In genomic region chr4:47668810-47669408, GRCh38 we compare ENCODE assay signal across 8 cellular contexts.
DNase-seq lines count a peak whose midpoint lies in the region; ATAC-seq and TF ChIP-seq lines count a peak whose summit lies in the region.

No MANE protein-coding gene starts in this region.

- in situ Hi-C loops in mammary epithelial cell (cut with MboI; ENCODE audit: low sequenced_read_pairs in 2 of 2): no loop called here

- H3K27me3 ChIP-seq in mammary epithelial cell (ENCODE audit: insufficient read depth, low read length) (peaks cover under 1% of the 10 kb centered on the region), aorta (ENCODE audit: control insufficient read depth in 1 of 2, insufficient read depth in 2 of 2, low read length in 1 of 2) (no peaks in the 10 kb centered on the region)

- no peaks in the 10 kb centered on the region for H3K4me1 ChIP-seq in mammary epithelial cell (ENCODE audit: insufficient read depth, low read length)
- no peaks in the 10 kb centered on the region for H3K4me1 ChIP-seq in aorta (ENCODE audit: control insufficient read depth in 1 of 2, insufficient read depth in 2 of 2, low read length in 2 of 2)

- intact Hi-C loops in CD14-positive monocyte (cut with micrococcal nuclease) (no loop called here), mammary epithelial cell (cut with micrococcal nuclease) (loop anchor here (1.0 kb wide), 2 partner anchors 167 to 264 kb away; no protein-coding TSS in a partner anchor), aorta (cut with DNase I) (no loop called here)

- H3K4me1 Mint-ChIP-seq in CD14-positive monocyte: peaks cover 2% of the 10 kb centered on the region

- no peaks in the 10 kb centered on the region for H4K20me1 ChIP-seq in mammary epithelial cell (ENCODE audit: insufficient read depth, low read length)

- no peaks in the 10 kb centered on the region for H3K9me3 ChIP-seq in mammary epithelial cell (replicated peaks; ENCODE audit: insufficient read depth, low read length)
- no peaks in the 10 kb centered on the region for H3K9me3 ChIP-seq in aorta (ENCODE audit: control insufficient read depth, low read length)

- H3K4me2 ChIP-seq in mammary epithelial cell (ENCODE audit: insufficient read depth, low read depth, low read length): no peak overlapping the region

- H3K9me3 Mint-ChIP-seq in CD14-positive monocyte: no peaks in the 10 kb centered on the region

- no peak overlapping the region for H2AFZ ChIP-seq in mammary epithelial cell (ENCODE audit: low read depth, low read length)

- CTCF ChIA-PET in mammary epithelial cell (lab: Charles Lee; ENCODE audit: low non-redundant PET): interaction anchor here (0.6 to 1.0 kb wide), 7 partner anchors 9 to 658 kb away, joined by 3 to 6 read pairs (median 4); no protein-coding TSS in a partner anchor

- dilution Hi-C loops in mammary epithelial cell (cut with HindIII; ENCODE audit: low sequenced_read_pairs): no loop called here

- peak; percentile 75 for ATAC-seq in GM18502 (IDR thresholded peaks at IDR 0.05; ENCODE audit: poor library complexity, unreplicated experiment)
- peak; percentile 78 for ATAC-seq in HG03095 (IDR thresholded peaks at IDR 0.05; ENCODE audit: unreplicated experiment)
- ATAC-seq in left lobe of liver: peak; percentile 90
- no peak for ATAC-seq in GM21447 (IDR thresholded peaks at IDR 0.05; ENCODE audit: unreplicated experiment)
- no peak for ATAC-seq in aorta (ENCODE audit: low FRiP score)

- H3K36me3 ChIP-seq in mammary epithelial cell (ENCODE audit: insufficient read depth, low read length) (no peaks in the 10 kb centered on the region), aorta (ENCODE audit: control insufficient read depth in 1 of 2, insufficient read depth in 2 of 2, low read length in 1 of 2) (no peaks in the 10 kb centered on the region)

- no peak overlapping the region for H3K9ac ChIP-seq in mammary epithelial cell (ENCODE audit: insufficient read depth, low read length)

- H3K4me3 Mint-ChIP-seq in CD14-positive monocyte: no peak overlapping the region

- H3K27ac ChIP-seq in mammary epithelial cell (ENCODE audit: insufficient read depth, low read depth, low read length): no peak overlapping the region
- H3K27ac ChIP-seq in aorta (ENCODE audit: low read depth in 1 of 2, low read length in 2 of 2): no peak overlapping the region

- H3K4me3 ChIP-seq in mammary epithelial cell (replicated peaks in 1 of 3; ENCODE audit: insufficient read depth in 1 of 3, low read depth in 2 of 3, low read length in 3 of 3) (no peak overlapping the region), aorta (ENCODE audit: low read length in 2 of 2) (no peak overlapping the region)

- no peaks in the 10 kb centered on the region for H3K79me2 ChIP-seq in mammary epithelial cell (ENCODE audit: insufficient read depth, low read length)

- peaks cover 0 to 1% (median 0%) of the 10 kb centered on the region in 3 donors for H3K27me3 Mint-ChIP-seq in CD14-positive monocyte (ENCODE audit: low read depth in 3 of 3)

- 26% methylated on average over 11 of the region's 11 CpGs for WGBS in mammary epithelial cell (ENCODE audit: low coverage, missing lambda C conversion rate)
- 27 to 28% methylated on average over 11 of the region's 11 CpGs for WGBS in aorta, 2 donors

- no peaks in the 10 kb centered on the region for H3K36me3 Mint-ChIP-seq in CD14-positive monocyte

- no peak overlapping the region for H3K27ac Mint-ChIP-seq in CD14-positive monocyte

- no TSS peak for BruUV-seq in mammary epithelial cell (replicated peaks; lab: Mats Ljungman, UMichigan)

- TF ChIP-seq CTCF in CD14-positive monocyte (IDR thresholded peaks at IDR 0.05): peak; percentile 77
- peak; percentile 69 to 74 for TF ChIP-seq CTCF in mammary epithelial cell (conservative IDR thresholded peaks at IDR 0.05 in 1 of 2, IDR thresholded peaks at IDR 0.05 in 1 of 2; ENCODE audit: extremely low read depth in 1 of 2, insufficient read depth in 1 of 2, low read depth in 1 of 2, low read length in 2 of 2)

- DNase-seq in CD14-positive monocyte (ENCODE audit: low spot score) (no peak), NCI-H526 treated with DMSO at 0.1 percent for 48 hours (lab: John Stamatoyannopoulos, UW) (peak; percentile 34), mammary epithelial cell (peak; percentile 38), left lobe of liver (ENCODE audit: low spot score) (no peak), aorta (no peak)

Comparison
In these comparisons a context has a peak if more than half of its experiments do, and no peak if none do; other contexts are left out.
1. DNase-seq: peak in NCI-H526 treated with DMSO at 0.1 percent for 48 hours (single experiment) and mammary epithelial cell (single experiment); none in CD14-positive monocyte (single experiment), left lobe of liver (single experiment) and aorta (0 of 2).
2. ATAC-seq: peak in GM18502 (single experiment), HG03095 (single experiment) and left lobe of liver (single experiment); none in GM21447 (single experiment) and aorta (single experiment).